ENCODE assay signal across 20 cellular contexts in the genomic region with DNA sequence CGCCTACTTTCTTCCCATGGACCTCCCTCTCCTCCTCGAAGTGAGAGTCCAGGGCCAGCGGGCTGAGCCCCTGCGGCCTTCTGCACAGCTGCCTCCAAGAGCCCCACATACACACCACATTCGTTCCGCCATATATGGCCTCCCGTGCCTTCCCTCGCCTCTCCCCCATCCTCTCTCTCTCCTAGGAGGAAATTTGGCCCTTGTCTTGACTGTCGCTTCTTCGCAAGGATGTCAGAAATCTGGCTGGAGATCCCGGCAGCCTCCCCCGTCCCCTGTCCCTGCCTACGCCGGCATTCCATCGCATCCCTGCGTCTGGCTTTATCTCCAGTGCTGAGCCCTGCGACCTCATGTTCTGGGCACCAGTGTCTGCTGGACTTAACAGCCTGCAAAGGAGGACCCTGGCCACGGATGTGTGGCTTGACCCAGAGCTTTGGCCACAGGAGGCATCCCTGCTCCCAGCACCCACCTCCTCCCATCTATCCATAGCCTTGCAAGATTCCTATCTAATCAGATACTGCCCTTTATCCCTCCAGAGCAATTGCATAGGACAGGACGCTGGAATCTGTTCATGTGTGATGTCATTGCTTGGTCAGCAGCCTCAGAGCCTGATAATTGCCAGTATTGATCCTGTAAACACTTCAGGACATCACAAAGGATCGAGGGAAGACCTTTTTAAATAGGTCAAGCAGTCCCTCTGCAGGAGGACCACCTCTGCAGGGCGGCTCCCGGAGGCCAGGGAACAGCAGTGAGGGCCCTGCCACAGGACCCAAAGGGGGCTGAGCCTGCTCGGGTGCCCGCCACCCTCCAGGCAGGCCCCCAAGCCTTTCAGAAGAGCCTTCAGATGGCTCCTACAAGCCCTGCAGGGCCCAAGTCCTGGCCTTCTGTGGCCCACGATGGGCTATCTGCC.
"Had no signal": no experiment of that assay in that cellular context is flagged by ENCODE, and none has a peak within 500 bp of the region (broad histone marks: within the 10 kb centered on the region; RNA-seq: fewer than 3 reads in every experiment).

No MANE protein-coding gene starts in this region.

- H3K4me3 ChIP-seq: lower lobe of right lung, neural progenitor cell, suprapubic skin had no signal

- H3K9me3 Mint-ChIP-seq: activated B cell treated with CpG ODN at 0.5 μM for 24 hours; activated CD4-positive, alpha-beta memory T cell treated with anti-CD3 and anti-CD28 coated beads for 36 hours; activated T-cell treated with anti-CD3 and anti-CD28 coated beads, Interleukin-2, amount 50 U/mL, for 4 hours; dendritic cell treated with granulocyte-macrophage colony-stimulating factor and Interleukin-4, amounts not matched to agents 40 ng/mL and 50 ng/mL, for 4 days; immature natural killer cell; neural progenitor cell; stimulated activated naive CD8-positive, alpha-beta T cell treated with anti-CD3 and anti-CD28 coated beads, Interleukin-15, Interleukin-2, amounts not matched to agents 100 ng/mL and 50 ng/mL, for 24 hours; T-helper 2 cell treated with Interferon-gamma antibody and Interleukin-4, amounts not matched to agents 5 μg/mL and 100 μg/mL, for 36 hours had no signal

- H3K4me1 ChIP-seq: lower lobe of right lung, neural progenitor cell, parathyroid adenoma, suprapubic skin had no signal

- ATAC-seq: activated CD8-positive, alpha-beta memory T cell treated with anti-CD3 and anti-CD28 coated beads, Interleukin-2, amount 10 ng/mL, durations not matched to agents 7 days and 5 days; activated T-cell treated with anti-CD3 and anti-CD28 coated beads, Interleukin-2, amount 50 U/mL, for 4 hours had no signal

- DNase-seq: activated B cell treated with CpG ODN at 0.5 μM for 24 hours; activated CD4-positive, alpha-beta memory T cell treated with anti-CD3 and anti-CD28 coated beads for 36 hours; activated CD4-positive, alpha-beta T cell treated with anti-CD3 and anti-CD28 coated beads for 4 hours; activated CD8-positive, alpha-beta memory T cell treated with anti-CD3 and anti-CD28 coated beads, Interleukin-2, amount 10 ng/mL, durations not matched to agents 7 days and 5 days; activated gamma-delta T cell; activated T-cell treated with anti-CD3 and anti-CD28 coated beads, Interleukin-2, amount 50 U/mL, for 4 hours; effector memory CD4-positive, alpha-beta T cell; immature natural killer cell; lower lobe of right lung; SK-N-SH; stimulated activated CD4-positive, alpha-beta T cell treated with anti-CD3 and anti-CD28 coated beads, Interleukin-15, amount 100 ng/mL, for 24 hours; stimulated activated CD4-positive, alpha-beta T cell treated with anti-CD3 and anti-CD28 coated beads, Interleukin-2, amount 100 ng/mL, for 48 hours; trophoblast cell had no signal

- H3K36me3 ChIP-seq: lower lobe of right lung, neural progenitor cell, suprapubic skin had no signal

- H3K9ac ChIP-seq: neural progenitor cell, parathyroid adenoma, SK-N-SH had no signal

- H3K4me3 Mint-ChIP-seq: activated B cell treated with CpG ODN at 0.5 μM for 24 hours; activated CD4-positive, alpha-beta memory T cell treated with anti-CD3 and anti-CD28 coated beads for 36 hours; activated CD8-positive, alpha-beta memory T cell treated with anti-CD3 and anti-CD28 coated beads, Interleukin-2, amount 10 ng/mL, durations not matched to agents 7 days and 5 days; activated naive CD8-positive, alpha-beta T cell; activated T-cell treated with anti-CD3 and anti-CD28 coated beads, Interleukin-2, amount 50 U/mL, for 4 hours; dendritic cell treated with granulocyte-macrophage colony-stimulating factor and Interleukin-4, amounts not matched to agents 40 ng/mL and 50 ng/mL, for 4 days; immature natural killer cell; neural progenitor cell; stimulated activated naive CD8-positive, alpha-beta T cell treated with anti-CD3 and anti-CD28 coated beads, Interleukin-15, Interleukin-2, amounts not matched to agents 100 ng/mL and 50 ng/mL, for 24 hours; T-helper 2 cell treated with Interferon-gamma antibody and Interleukin-4, amounts not matched to agents 5 μg/mL and 100 μg/mL, for 36 hours had no signal

- H3K27ac Mint-ChIP-seq: activated B cell treated with CpG ODN at 0.5 μM for 24 hours; activated CD4-positive, alpha-beta memory T cell treated with anti-CD3 and anti-CD28 coated beads for 36 hours; activated CD8-positive, alpha-beta memory T cell treated with anti-CD3 and anti-CD28 coated beads, Interleukin-2, amount 10 ng/mL, durations not matched to agents 7 days and 5 days; activated naive CD8-positive, alpha-beta T cell; dendritic cell treated with granulocyte-macrophage colony-stimulating factor and Interleukin-4, amounts not matched to agents 40 ng/mL and 50 ng/mL, for 4 days; immature natural killer cell; neural progenitor cell; stimulated activated naive CD8-positive, alpha-beta T cell treated with anti-CD3 and anti-CD28 coated beads, Interleukin-15, Interleukin-2, amounts not matched to agents 100 ng/mL and 50 ng/mL, for 24 hours; T-helper 2 cell treated with Interferon-gamma antibody and Interleukin-4, amounts not matched to agents 5 μg/mL and 100 μg/mL, for 36 hours had no signal

- H3K9me3 ChIP-seq: lower lobe of right lung, SK-N-SH, suprapubic skin had no signal

- H3K27ac ChIP-seq: lower lobe of right lung, neural progenitor cell, parathyroid adenoma, suprapubic skin had no signal

- H3K4me1 Mint-ChIP-seq: activated B cell treated with CpG ODN at 0.5 μM for 24 hours; activated CD8-positive, alpha-beta memory T cell treated with anti-CD3 and anti-CD28 coated beads, Interleukin-2, amount 10 ng/mL, durations not matched to agents 7 days and 5 days; immature natural killer cell had no signal

- H3K27me3 ChIP-seq: neural progenitor cell had no signal

- H3K36me3 Mint-ChIP-seq: activated CD4-positive, alpha-beta memory T cell treated with anti-CD3 and anti-CD28 coated beads for 36 hours; activated CD8-positive, alpha-beta memory T cell treated with anti-CD3 and anti-CD28 coated beads, Interleukin-2, amount 10 ng/mL, durations not matched to agents 7 days and 5 days; activated naive CD8-positive, alpha-beta T cell; immature natural killer cell; neural progenitor cell had no signal
